In genomic region chr17:42669705-42670198, GRCh38 we compare ENCODE assay signal across 13 cellular contexts. TPM values are rescaled to one million over a fixed set of nuclear protein-coding genes. Genes with fewer than 3 reads are reported as not detected.
DNase-seq lines count a peak whose midpoint lies in the region; ATAC-seq, FAIRE-seq and TF ChIP-seq lines count a peak whose summit lies in the region.
"Had no signal": no experiment of that assay in that cellular context is flagged by ENCODE, and none has a peak within 500 bp of the region (broad histone marks: within the 10 kb centered on the region; RNA-seq: fewer than 3 reads in every experiment).

No MANE protein-coding gene starts in this region.

- peaks cover 8 to 48% of the 10 kb centered on the region in 2 donors for H3K36me3 ChIP-seq in kidney (ENCODE audit: control insufficient read depth in 1 of 2, insufficient read depth in 2 of 2, low read length in 2 of 2)

- peaks cover 10% of the 10 kb centered on the region for H3K27me3 Mint-ChIP-seq in activated naive CD8-positive, alpha-beta T cell
- peaks cover 58% of the 10 kb centered on the region for H3K27me3 Mint-ChIP-seq in activated naive CD8-positive, alpha-beta T cell treated with anti-CD3 and anti-CD28 coated beads for 36 hours
- H3K27me3 Mint-ChIP-seq in activated naive CD8-positive, alpha-beta T cell treated with anti-CD3 and anti-CD28 coated beads, Interleukin-2, amount 50 U/mL, for 24 hours: peaks cover 46% of the 10 kb centered on the region

- peaks cover 18% of the 10 kb centered on the region for H3K4me1 Mint-ChIP-seq in activated naive CD8-positive, alpha-beta T cell (ENCODE audit: low read depth)
- H3K4me1 Mint-ChIP-seq in activated naive CD8-positive, alpha-beta T cell treated with anti-CD3 and anti-CD28 coated beads for 36 hours: peaks cover 14% of the 10 kb centered on the region
- H3K4me1 Mint-ChIP-seq in activated naive CD8-positive, alpha-beta T cell treated with anti-CD3 and anti-CD28 coated beads, Interleukin-2, amount 50 U/mL, for 24 hours: peaks cover 25% of the 10 kb centered on the region

- no peak for FAIRE-seq in kidney (lab: Jason Lieb, UNC)
- FAIRE-seq: TTC549 had no signal

- DNase-seq in activated naive CD8-positive, alpha-beta T cell treated with anti-CD3 and anti-CD28 coated beads for 36 hours: no peak
- DNase-seq in activated naive CD8-positive, alpha-beta T cell treated with anti-CD3 and anti-CD28 coated beads, Interleukin-2, amount 50 U/mL, for 24 hours: no peak
- DNase-seq in kidney: peak; percentile 71
- DNase-seq in C1 segment of cervical spinal cord (lab: John Stamatoyannopoulos, UW): no peak
- DNase-seq: activated T-cell treated with anti-CD3 and anti-CD28 coated beads, Interleukin-2, amount 50 U/mL, for 4 hours; NCI-H1930 had no signal

- no peaks in the 10 kb centered on the region for H3K9me3 Mint-ChIP-seq in activated naive CD8-positive, alpha-beta T cell (ENCODE audit: low read depth)
- no peaks in the 10 kb centered on the region for H3K9me3 Mint-ChIP-seq in activated naive CD8-positive, alpha-beta T cell treated with anti-CD3 and anti-CD28 coated beads for 36 hours
- H3K9me3 Mint-ChIP-seq in activated naive CD8-positive, alpha-beta T cell treated with anti-CD3 and anti-CD28 coated beads, Interleukin-2, amount 50 U/mL, for 24 hours: no peaks in the 10 kb centered on the region
- H3K9me3 Mint-ChIP-seq: activated T-cell treated with anti-CD3 and anti-CD28 coated beads, Interleukin-2, amount 50 U/mL, for 4 hours had no signal

- no peak overlapping the region for H3K4me3 ChIP-seq in kidney (ENCODE audit: low read length in 2 of 2)
- H3K4me3 ChIP-seq: lung had no signal

- H3K9me3 ChIP-seq in kidney (ENCODE audit: control insufficient read depth in 1 of 2, low read length in 2 of 2): no peaks in the 10 kb centered on the region

- H3K36me3 Mint-ChIP-seq in activated naive CD8-positive, alpha-beta T cell: no peaks in the 10 kb centered on the region
- H3K36me3 Mint-ChIP-seq in activated naive CD8-positive, alpha-beta T cell treated with anti-CD3 and anti-CD28 coated beads for 36 hours: peaks cover 5% of the 10 kb centered on the region
- peaks cover 2% of the 10 kb centered on the region for H3K36me3 Mint-ChIP-seq in activated naive CD8-positive, alpha-beta T cell treated with anti-CD3 and anti-CD28 coated beads, Interleukin-2, amount 50 U/mL, for 24 hours (ENCODE audit: low read depth)

- H3K4me1 ChIP-seq in kidney (ENCODE audit: control insufficient read depth in 1 of 2, insufficient read depth in 1 of 2, low read depth in 1 of 2, low read length in 2 of 2): peaks cover 13 to 23% of the 10 kb centered on the region in 2 donors

- peak overlapping the region; percentile 42 for H3K4me3 Mint-ChIP-seq in activated naive CD8-positive, alpha-beta T cell
- no peak overlapping the region for H3K4me3 Mint-ChIP-seq in activated naive CD8-positive, alpha-beta T cell treated with anti-CD3 and anti-CD28 coated beads for 36 hours
- H3K4me3 Mint-ChIP-seq in activated naive CD8-positive, alpha-beta T cell treated with anti-CD3 and anti-CD28 coated beads, Interleukin-2, amount 50 U/mL, for 24 hours: peak overlapping the region; percentile 2

- H3K27ac Mint-ChIP-seq in activated naive CD8-positive, alpha-beta T cell: no peak overlapping the region
- H3K27ac Mint-ChIP-seq in activated naive CD8-positive, alpha-beta T cell treated with anti-CD3 and anti-CD28 coated beads for 36 hours: no peak overlapping the region
- H3K27ac Mint-ChIP-seq in activated naive CD8-positive, alpha-beta T cell treated with anti-CD3 and anti-CD28 coated beads, Interleukin-2, amount 50 U/mL, for 24 hours: no peak overlapping the region

- TF ChIP-seq CTCF in kidney (IDR thresholded peaks at IDR 0.05; ENCODE audit: borderline replicate concordance, extremely low read depth, insufficient read depth): no peak

- intact Hi-C loops in kidney (cut with DNase I): no loop called here

- ATAC-seq in activated naive CD8-positive, alpha-beta T cell treated with anti-CD3 and anti-CD28 coated beads, Interleukin-2, amount 50 U/mL, for 24 hours: no peak
- ATAC-seq in HG02798 (IDR thresholded peaks at IDR 0.05; ENCODE audit: poor library complexity, unreplicated experiment) (no peak), HG02642 (IDR thresholded peaks at IDR 0.05; ENCODE audit: poor library complexity, unreplicated experiment) (no peak)
- ATAC-seq: Panc1 had no signal

- H3K27ac ChIP-seq in kidney (ENCODE audit: low read depth in 2 of 2, low read length in 2 of 2) (no peak overlapping the region), temporal lobe (ENCODE audit: low read depth, low read length) (peak overlapping the region; percentile 25)

- no peak overlapping the region for H3K9ac ChIP-seq in kidney (ENCODE audit: low read length in 2 of 2)

RNA-seq across cellular contexts. Expression of gene PLEKHH3, which starts 7.0 kb away (rescaled TPM):
- under 1 TPM; 0.85 to 0.90 TPM for total RNA-seq in activated naive CD8-positive, alpha-beta T cell treated with anti-CD3 and anti-CD28 coated beads for 36 hours
- total RNA-seq in kidney (21.2 TPM), temporal lobe (2.5 TPM)
- 23.2 TPM for polyA plus RNA-seq in kidney (ENCODE audit: insufficient read depth, low read depth, low replicate concordance)

RNA-seq across cellular contexts. Expression of gene TUBG2, which starts 10.7 kb away (rescaled TPM):
- total RNA-seq in activated naive CD8-positive, alpha-beta T cell treated with anti-CD3 and anti-CD28 coated beads for 36 hours: 1 to 10 TPM; 7.1 to 7.8 TPM
- total RNA-seq in kidney (19.9 TPM), temporal lobe (7.9 TPM)
- polyA plus RNA-seq in kidney (ENCODE audit: insufficient read depth, low read depth, low replicate concordance): 39.9 TPM

RNA-seq across cellular contexts. Expression of gene CCR10, which starts 11.9 kb away (rescaled TPM):
- under 1 TPM; 0.12 to 0.25 TPM for total RNA-seq in activated naive CD8-positive, alpha-beta T cell treated with anti-CD3 and anti-CD28 coated beads for 36 hours
- total RNA-seq in kidney (1.4 TPM), temporal lobe (0.25 TPM)
- 1.7 TPM for polyA plus RNA-seq in kidney (ENCODE audit: insufficient read depth, low read depth, low replicate concordance)

RNA-seq across cellular contexts. Expression of gene CNTNAP1, which starts 12.6 kb away (rescaled TPM):
- under 1 TPM; 0.68 to 0.70 TPM for total RNA-seq in activated naive CD8-positive, alpha-beta T cell treated with anti-CD3 and anti-CD28 coated beads for 36 hours
- 9.1 TPM for total RNA-seq in kidney
- 1.4 TPM for polyA plus RNA-seq in kidney (ENCODE audit: insufficient read depth, low read depth, low replicate concordance)
- 6.6 TPM for total RNA-seq in temporal lobe
